12 cellular contexts compared by ENCODE assay signal in the genomic region with DNA sequence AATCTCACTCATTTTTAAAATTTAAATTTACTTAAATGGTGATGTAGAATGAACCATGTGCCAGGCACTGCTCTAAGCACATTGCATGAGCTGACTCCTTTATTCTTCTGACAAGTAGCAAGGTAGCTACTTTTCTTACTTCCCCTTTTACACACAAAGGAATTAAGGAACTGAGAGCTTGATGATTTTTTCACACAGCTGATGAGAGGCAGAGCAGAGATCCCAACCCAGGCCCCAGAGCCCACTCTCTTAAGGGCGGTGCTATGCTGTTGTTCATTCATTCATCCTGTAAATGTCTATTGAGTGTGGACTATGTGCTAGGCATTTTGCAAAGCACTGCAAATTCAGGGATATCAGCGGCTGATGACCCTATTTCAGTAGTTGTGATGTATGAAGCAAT.
A peak's percentile ranks its signal among the peaks of the same experiment; 100 is the strongest.
DNase-seq lines count a peak whose midpoint lies in the region; ATAC-seq, FAIRE-seq and TF ChIP-seq lines count a peak whose summit lies in the region.
"Had no signal": no experiment of that assay in that cellular context is flagged by ENCODE, and none has a peak within 500 bp of the region (broad histone marks: within the 10 kb centered on the region; RNA-seq: fewer than 3 reads in every experiment).

No MANE protein-coding gene starts in this region.

- peaks cover 0 to 38% (median 23%) of the 10 kb centered on the region in 10 experiments; a peak in 17 of 20 replicates for H3K4me1 ChIP-seq in BLaER1 treated with 17β-estradiol and CSF1 and Interleukin-3, amounts not matched to agents 10 nM and 100 nM
- H3K4me1 ChIP-seq: A549, left lung had no signal

- FAIRE-seq in D721Med (lab: Jason Lieb, UNC) = no peak
- FAIRE-seq: A549 had no signal

- H3K36me3 ChIP-seq in BLaER1 treated with 17β-estradiol and CSF1 and Interleukin-3, amounts not matched to agents 10 nM and 100 nM = no peaks in the 10 kb centered on the region
- H3K36me3 ChIP-seq: left lung had no signal

- peak overlapping the region in 9 of 11 experiments; percentile 6 to 61 (median 39); a peak in 12 of 22 replicates for H3K4me2 ChIP-seq in BLaER1 treated with 17β-estradiol and CSF1 and Interleukin-3, amounts not matched to agents 10 nM and 100 nM
- H3K4me2 ChIP-seq: A549 had no signal

- H3K27ac ChIP-seq in BLaER1 treated with 17β-estradiol and CSF1 and Interleukin-3, amounts not matched to agents 10 nM and 100 nM = peak overlapping the region in 2 of 11 experiments; percentile 14 to 26; a peak in 2 of 22 replicates
- H3K27ac ChIP-seq: A549, left lung had no signal

- DNase-seq in SKM-1 (lab: John Stamatoyannopoulos, UW; ENCODE audit: unreplicated experiment) (peak; percentile 85), NCI-H524 treated with DMSO at 0.1 percent for 48 hours (lab: John Stamatoyannopoulos, UW) (no peak), NCI-H226 (no peak), D721Med (ENCODE audit: insufficient read length, low spot score) (no peak)
- no peak for DNase-seq in stimulated activated CD4-positive, alpha-beta T cell treated with anti-CD3 and anti-CD28 coated beads, Interleukin-1b, Interleukin-23, amount 100 ng/mL, for 48 hours
- DNase-seq: activated CD4-positive, alpha-beta T cell treated with anti-CD3 and anti-CD28 coated beads, Interleukin-2, amount 50 U/mL, for 48 hours; NCI-H2107 had no signal

- no peak for TF ChIP-seq CTCF in D721Med (IDR thresholded peaks at IDR 0.05; ENCODE audit: insufficient read depth, missing control alignments)

- no peaks in the 10 kb centered on the region for H4K20me1 ChIP-seq in BLaER1 treated with 17β-estradiol and CSF1 and Interleukin-3, amounts not matched to agents 10 nM and 100 nM

- H3K9me3 ChIP-seq in BLaER1 treated with 17β-estradiol and CSF1 and Interleukin-3, amounts not matched to agents 10 nM and 100 nM (replicated peaks in 1 of 11) = peaks cover 0 to 25% (median 0%) of the 10 kb centered on the region in 11 experiments; a peak in 9 of 22 replicates
- H3K9me3 ChIP-seq: A549, left lung had no signal

- ATAC-seq in GM19455 (IDR thresholded peaks at IDR 0.05; ENCODE audit: unreplicated experiment) (peak; percentile 71), HG03097 (IDR thresholded peaks at IDR 0.05; ENCODE audit: low FRiP score, unreplicated experiment) (peak; percentile 73)
- ATAC-seq: A549, left lung had no signal

- no peak overlapping the region for H3K4me3 ChIP-seq in BLaER1 treated with 17β-estradiol and CSF1 and Interleukin-3, amounts not matched to agents 10 nM and 100 nM
- H3K4me3 ChIP-seq: A549, left lung had no signal

- no peaks in the 10 kb centered on the region for H3K27me3 ChIP-seq in BLaER1 treated with 17β-estradiol and CSF1 and Interleukin-3, amounts not matched to agents 10 nM and 100 nM

- H3K9ac ChIP-seq in BLaER1 treated with 17β-estradiol and CSF1 and Interleukin-3, amounts not matched to agents 10 nM and 100 nM = no peak overlapping the region
